ENCODE assay signal across 17 cellular contexts in genomic region chr17:61660726-61661125, GRCh38.
DNase-seq lines count a peak whose midpoint lies in the region; ATAC-seq, FAIRE-seq and TF ChIP-seq lines count a peak whose summit lies in the region.
"Had no signal": no experiment of that assay in that cellular context is flagged by ENCODE, and none has a peak within 500 bp of the region (broad histone marks: within the 10 kb centered on the region; RNA-seq: fewer than 3 reads in every experiment).

No MANE protein-coding gene starts in this region.

- POLR2A ChIA-PET in MCF 10A (lab: Yijun Ruan, JAX): no interaction called here

- peaks cover 2% of the 10 kb centered on the region for H3K9me3 Mint-ChIP-seq in astrocyte (ENCODE audit: unreplicated experiment)
- no peaks in the 10 kb centered on the region for H3K9me3 Mint-ChIP-seq in MCF 10A (ENCODE audit: unreplicated experiment)
- H3K9me3 Mint-ChIP-seq: CD8-positive, alpha-beta T cell; IgD-negative memory B cell had no signal

- no peaks in the 10 kb centered on the region for H3K9me2 ChIP-seq in hepatocyte (replicated peaks; ENCODE audit: insufficient read depth)

- H3K4me1 ChIP-seq in astrocyte (ENCODE audit: insufficient read depth, low read length): no peaks in the 10 kb centered on the region
- H3K4me1 ChIP-seq in hepatocyte (ENCODE audit: insufficient read depth): no peaks in the 10 kb centered on the region
- no peaks in the 10 kb centered on the region for H3K4me1 ChIP-seq in foreskin keratinocyte
- H3K4me1 ChIP-seq: BLaER1 treated with 17β-estradiol and CSF1 and Interleukin-3, amounts not matched to agents 10 nM and 100 nM had no signal

- no peaks in the 10 kb centered on the region for H3K36me3 ChIP-seq in astrocyte (ENCODE audit: insufficient read depth, low read length)
- H3K36me3 ChIP-seq in hepatocyte (replicated peaks; ENCODE audit: insufficient read depth, low read depth): no peaks in the 10 kb centered on the region
- H3K36me3 ChIP-seq: BLaER1 treated with 17β-estradiol and CSF1 and Interleukin-3, amounts not matched to agents 10 nM and 100 nM had no signal

- no peaks in the 10 kb centered on the region for H4K20me1 ChIP-seq in astrocyte (ENCODE audit: insufficient read depth, low read length)
- H4K20me1 ChIP-seq in hepatocyte (ENCODE audit: insufficient read depth, poor library complexity, severe bottlenecking): no peaks in the 10 kb centered on the region
- H4K20me1 ChIP-seq: BLaER1 treated with 17β-estradiol and CSF1 and Interleukin-3, amounts not matched to agents 10 nM and 100 nM had no signal

- no TSS peak for BruUV-seq in MCF 10A (replicated peaks; lab: Mats Ljungman, UMichigan)

- H3K4me1 Mint-ChIP-seq in astrocyte (ENCODE audit: low read depth, unreplicated experiment) (no peaks in the 10 kb centered on the region), MCF 10A (ENCODE audit: insufficient read depth, unreplicated experiment) (no peaks in the 10 kb centered on the region)
- H3K4me1 Mint-ChIP-seq: B cell, IgD-negative memory B cell had no signal

- H3K9me3 ChIP-seq in astrocyte (ENCODE audit: insufficient read depth, low read depth, low read length) (no peaks in the 10 kb centered on the region), hepatocyte (ENCODE audit: low read depth) (no peaks in the 10 kb centered on the region)
- H3K9me3 ChIP-seq: BLaER1 treated with 17β-estradiol and CSF1 and Interleukin-3, amounts not matched to agents 10 nM and 100 nM had no signal

- no peak overlapping the region for H3K9ac ChIP-seq in astrocyte (ENCODE audit: low read length)
- H3K9ac ChIP-seq: BLaER1 treated with 17β-estradiol and CSF1 and Interleukin-3, amounts not matched to agents 10 nM and 100 nM; GM23248 had no signal

- H3K36me3 Mint-ChIP-seq in astrocyte (ENCODE audit: low read depth, unreplicated experiment) (no peaks in the 10 kb centered on the region), MCF 10A (ENCODE audit: insufficient read depth, unreplicated experiment) (no peaks in the 10 kb centered on the region)
- H3K36me3 Mint-ChIP-seq: CD8-positive, alpha-beta T cell; IgD-negative memory B cell had no signal

- H2AFZ ChIP-seq in astrocyte (ENCODE audit: low read depth, low read length) (no peak overlapping the region), hepatocyte (no peak overlapping the region)
- H2AFZ ChIP-seq: GM23248 had no signal

- H3K79me2 ChIP-seq in astrocyte (ENCODE audit: insufficient read depth, low read length) (no peaks in the 10 kb centered on the region), hepatocyte (no peaks in the 10 kb centered on the region)

- H3K27me3 Mint-ChIP-seq in astrocyte (ENCODE audit: low read depth, unreplicated experiment): peaks cover 3% of the 10 kb centered on the region
- H3K27me3 Mint-ChIP-seq in MCF 10A (ENCODE audit: insufficient read depth, unreplicated experiment): no peaks in the 10 kb centered on the region
- H3K27me3 Mint-ChIP-seq: IgD-negative memory B cell had no signal

- FAIRE-seq in HTR-8/SVneo (lab: Jason Lieb, UNC) (peak; percentile 51), astrocyte (lab: Jason Lieb, UNC) (peak; percentile 17), GM19239 (lab: Jason Lieb, UNC) (no peak)
- FAIRE-seq: G401.6, GM12891 had no signal

- H3K4me3 Mint-ChIP-seq in astrocyte (ENCODE audit: unreplicated experiment) (no peak overlapping the region), MCF 10A (ENCODE audit: unreplicated experiment) (no peak overlapping the region)
- H3K4me3 Mint-ChIP-seq: B cell; CD8-positive, alpha-beta T cell; IgD-negative memory B cell had no signal

- H3K27ac Mint-ChIP-seq in astrocyte (ENCODE audit: unreplicated experiment): no peak overlapping the region
- H3K27ac Mint-ChIP-seq in MCF 10A (ENCODE audit: low read depth, unreplicated experiment): no peak overlapping the region
- H3K27ac Mint-ChIP-seq: B cell; CD8-positive, alpha-beta T cell; IgD-negative memory B cell had no signal

- H3K4me3 ChIP-seq in astrocyte (ENCODE audit: insufficient read depth, low read depth, low read length) (no peak overlapping the region), hepatocyte (no peak overlapping the region)
- H3K4me3 ChIP-seq: BLaER1 treated with 17β-estradiol and CSF1 and Interleukin-3, amounts not matched to agents 10 nM and 100 nM; GM23248 had no signal

- H3K27ac ChIP-seq in astrocyte (ENCODE audit: low read depth, low read length) (no peak overlapping the region), hepatocyte (no peak overlapping the region), foreskin keratinocyte (no peak overlapping the region)
- H3K27ac ChIP-seq: BLaER1 treated with 17β-estradiol and CSF1 and Interleukin-3, amounts not matched to agents 10 nM and 100 nM; GM23248; HL-60 had no signal

- no peak for ATAC-seq in foreskin keratinocyte
- ATAC-seq: CD8-positive, alpha-beta T cell had no signal

- 32% methylated on average over 4 of the region's 4 CpGs for WGBS in hepatocyte (ENCODE audit: low lambda C conversion rate, missing lambda C conversion rate)

- no peak for TF ChIP-seq CTCF in astrocyte (IDR thresholded peaks at IDR 0.05; ENCODE audit: insufficient read depth, low read depth, low read length)
- TF ChIP-seq CTCF in hepatocyte (IDR thresholded peaks at IDR 0.05; ENCODE audit: poor library complexity): no peak
- no peak for TF ChIP-seq CTCF in foreskin keratinocyte (conservative IDR thresholded peaks at IDR 0.05)
- TF ChIP-seq CTCF in MCF 10A (IDR thresholded peaks at IDR 0.05; ENCODE audit: unreplicated experiment): no peak

- intact Hi-C loops in MCF 10A (cut with micrococcal nuclease): no loop called here

- CTCF ChIA-PET in MCF 10A (lab: Yijun Ruan, JAX): no interaction called here

- no peak overlapping the region for H3K4me2 ChIP-seq in astrocyte (ENCODE audit: low read length)
- H3K4me2 ChIP-seq in hepatocyte: peak overlapping the region; percentile 14
- H3K4me2 ChIP-seq: BLaER1 treated with 17β-estradiol and CSF1 and Interleukin-3, amounts not matched to agents 10 nM and 100 nM had no signal

- DNase-seq in HTR-8/SVneo (ENCODE audit: insufficient read length, low spot score): no peak
- DNase-seq in astrocyte (ENCODE audit: low read depth): no peak
- DNase-seq in hepatocyte (ENCODE audit: low spot score): no peak
- DNase-seq in foreskin keratinocyte: no peak
- no peak for DNase-seq in MCF 10A (ENCODE audit: unreplicated experiment)
- no peak for DNase-seq in SKM-1 treated with dmso at 0.1 percent for 144 hours (lab: John Stamatoyannopoulos, UW; ENCODE audit: unreplicated experiment)
- no peak for DNase-seq in GM19239 (ENCODE audit: insufficient read length, low spot score)
- DNase-seq: Calu3; CD8-positive, alpha-beta T cell; GM23248; HCEC 1CT had no signal

- H3K27me3 ChIP-seq in astrocyte (ENCODE audit: insufficient read depth, low read length): no peaks in the 10 kb centered on the region
- H3K27me3 ChIP-seq in hepatocyte: no peaks in the 10 kb centered on the region
- H3K27me3 ChIP-seq in foreskin keratinocyte: peaks cover 9% of the 10 kb centered on the region
- H3K27me3 ChIP-seq: BLaER1 treated with 17β-estradiol and CSF1 and Interleukin-3, amounts not matched to agents 10 nM and 100 nM had no signal
